ENCODE assay signal across 9 cellular contexts in genomic region chr17:40284085-40284713, GRCh38. TPM values are rescaled to one million over a fixed set of nuclear protein-coding genes. Genes with fewer than 3 reads are reported as not detected.
A peak's percentile ranks its signal among the peaks of the same experiment; 100 is the strongest.
DNase-seq lines count a peak whose midpoint lies in the region; ATAC-seq and TF ChIP-seq lines count a peak whose summit lies in the region.
"Had no signal": no experiment of that assay in that cellular context is flagged by ENCODE, and none has a peak within 500 bp of the region (broad histone marks: within the 10 kb centered on the region; RNA-seq: fewer than 3 reads in every experiment).

No MANE protein-coding gene starts in this region.

- H3K4me3 ChIP-seq in mucosa of rectum (ENCODE audit: low read length in 2 of 2) (peak overlapping the region; percentile 50 to 65), spleen (no peak overlapping the region)

- H3K9me3 ChIP-seq in mucosa of rectum (ENCODE audit: control insufficient read depth in 2 of 2, low read length in 2 of 2) (no peaks in the 10 kb centered on the region), spleen (no peaks in the 10 kb centered on the region)

- DNase-seq in AG09319 (ENCODE audit: extremely low read depth, low read depth) (peak; percentile 49), LHCN-M2 (ENCODE audit: low read depth) (peak; percentile 65), sciatic nerve (ENCODE audit: low spot score) (no peak), spleen (no peak)
- no peak for DNase-seq in central memory CD8-positive, alpha-beta T cell (ENCODE audit: low spot score in 2 of 2)
- DNase-seq: activated CD4-positive, alpha-beta T cell treated with anti-CD3 and anti-CD28 coated beads, Interleukin-2, amount 50 U/mL, for 1 hour had no signal

- peaks cover 32% of the 10 kb centered on the region for H3K36me3 Mint-ChIP-seq in central memory CD8-positive, alpha-beta T cell (ENCODE audit: insufficient read depth)

- no peak for ATAC-seq in central memory CD8-positive, alpha-beta T cell (replicated peaks; ENCODE audit: extremely low read depth, poor library complexity, severe bottlenecking)
- ATAC-seq in sciatic nerve = no peak
- ATAC-seq in HG02763 (IDR thresholded peaks at IDR 0.05; ENCODE audit: unreplicated experiment) = no peak
- no peak for ATAC-seq in GM19467 (IDR thresholded peaks at IDR 0.05; ENCODE audit: unreplicated experiment)

- no peak for TF ChIP-seq POLR2A in spleen (IDR thresholded peaks at IDR 0.05)

- peak overlapping the region; percentile 53 for H3K27ac Mint-ChIP-seq in central memory CD8-positive, alpha-beta T cell (ENCODE audit: low read depth)

- peak overlapping the region; percentile 93 to 96 for H3K27ac ChIP-seq in mucosa of rectum (ENCODE audit: low read depth in 2 of 2, low read length in 2 of 2)
- H3K27ac ChIP-seq in spleen = peak overlapping the region in 2 of 8 donors; percentile 19 to 38

- H3K4me3 Mint-ChIP-seq in central memory CD8-positive, alpha-beta T cell = peak overlapping the region; percentile 5

- H3K4me1 Mint-ChIP-seq in central memory CD8-positive, alpha-beta T cell = peaks cover 37% of the 10 kb centered on the region

- peak overlapping the region; percentile 68 to 71 for H3K9ac ChIP-seq in mucosa of rectum (ENCODE audit: low read depth in 1 of 2, low read length in 2 of 2)

- H3K9me3 Mint-ChIP-seq in central memory CD8-positive, alpha-beta T cell = no peaks in the 10 kb centered on the region

- intact Hi-C loops in sciatic nerve (cut with DNase I) = no loop called here
- intact Hi-C loops in spleen (cut with DNase I; ENCODE audit: low total_unique reads) = no loop called here

- H3K36me3 ChIP-seq in mucosa of rectum (ENCODE audit: control insufficient read depth in 2 of 2, insufficient read depth in 2 of 2, low read length in 2 of 2) (peaks cover 15 to 26% of the 10 kb centered on the region in 2 donors), spleen (peaks cover 0 to 59% (median 28%) of the 10 kb centered on the region in 6 donors)

- 52 to 80% (median 69%) methylated on average over 2 of the region's 2 CpGs for WGBS in spleen, 5 donors

- H3K4me1 ChIP-seq in mucosa of rectum (ENCODE audit: control insufficient read depth in 2 of 2, insufficient read depth in 2 of 2, low read length in 2 of 2) (peaks cover 19 to 24% of the 10 kb centered on the region in 2 donors), spleen (peaks cover 7 to 32% (median 15%) of the 10 kb centered on the region in 6 donors)

- H3K27me3 ChIP-seq in mucosa of rectum (ENCODE audit: control insufficient read depth in 2 of 2, insufficient read depth in 2 of 2, low read length in 2 of 2) (no peaks in the 10 kb centered on the region), spleen (replicated peaks in 1 of 7) (no peaks in the 10 kb centered on the region)

- H3K27me3 Mint-ChIP-seq in central memory CD8-positive, alpha-beta T cell = no peaks in the 10 kb centered on the region

- TF ChIP-seq CTCF in AG09319 (IDR thresholded peaks at IDR 0.05; ENCODE audit: low read depth, low read length) (peak; percentile 21; the same call in 1 of the 2 replicates), spleen (IDR thresholded peaks at IDR 0.05 in 8 of 11, conservative IDR thresholded peaks at IDR 0.05 in 3 of 11) (no peak)

RNA-seq across cellular contexts. Expression of gene CDC6, which starts 3.5 kb away (rescaled TPM):
- total RNA-seq in LHCN-M2 (2014; rRNA removed) (43.2 and 46.6 TPM in 2 replicates), sciatic nerve (1.0 TPM), spleen (10 to 100 TPM in 2 of 7 donors, 1 to 10 TPM in 5; 4.2 to 11.6 (median 5.7) TPM)
- 22.5 TPM for polyA plus RNA-seq in LHCN-M2 (2012)
- 1 to 10 TPM; 1.2 to 4.8 (median 4.1) TPM for polyA plus RNA-seq in spleen

RNA-seq across cellular contexts. Expression of gene RARA, which starts 24.8 kb away (rescaled TPM):
- total RNA-seq in LHCN-M2 (2014; rRNA removed) = 24.2 and 29.6 TPM in 2 replicates
- polyA plus RNA-seq in LHCN-M2 (2012) = 38.8 TPM
- 74.4 TPM for total RNA-seq in sciatic nerve
- 10 to 100 TPM; 56.6 to 95.1 (median 71.2) TPM for total RNA-seq in spleen
- polyA plus RNA-seq in spleen = 10 to 100 TPM; 13.3 to 28.3 (median 14.8) TPM

Comparison
In these comparisons a context has a peak if more than half of its experiments do, and no peak if none do; other contexts are left out.
1. DNase-seq: peak in AG09319 (single experiment) and LHCN-M2 (single experiment); none in central memory CD8-positive, alpha-beta T cell (0 of 2), sciatic nerve (single experiment) and spleen (single experiment).
2. H3K4me3 ChIP-seq: peak in mucosa of rectum (2 of 2); none in spleen (0 of 8).